In genomic region chr2:223700221-223700620, GRCh38 we compare ENCODE assay signal across 15 cellular contexts.
"Had no signal": no experiment of that assay in that cellular context is flagged by ENCODE, and none has a peak within 500 bp of the region (broad histone marks: within the 10 kb centered on the region; RNA-seq: fewer than 3 reads in every experiment).

No MANE protein-coding gene starts in this region.

- H3K4me3 ChIP-seq: coronary artery, lower lobe of right lung, mucosa of descending colon, right atrium auricular region, thyroid gland, vagina had no signal

- H3K4me1 ChIP-seq: lower lobe of right lung, right atrium auricular region, vagina had no signal

- H3K27me3 ChIP-seq: right atrium auricular region, thyroid gland, vagina had no signal

- DNase-seq: activated CD8-positive, alpha-beta memory T cell treated with anti-CD3 and anti-CD28 coated beads, Interleukin-2, amount 50 U/mL, for 48 hours; activated CD8-positive, alpha-beta T cell treated with anti-CD3 and anti-CD28 coated beads, Interleukin-2, amount 10 ng/mL, durations not matched to agents 7 days and 5 days; aorta; effector CD4-positive, alpha-beta T cell; hypothalamus; lower lobe of right lung; mucosa of descending colon; naive thymus-derived CD8-positive, alpha-beta T cell; thyroid gland had no signal

- H3K27ac Mint-ChIP-seq: activated CD8-positive, alpha-beta T cell treated with anti-CD3 and anti-CD28 coated beads, Interleukin-2, amount 10 ng/mL, durations not matched to agents 7 days and 5 days; naive thymus-derived CD8-positive, alpha-beta T cell; stimulated activated effector memory CD8-positive, alpha-beta T cell treated with anti-CD3 and anti-CD28 coated beads, Interleukin-12 subunit alpha, Interleukin-12 subunit beta, amount 100 ng/mL, for 72 hours had no signal

- H3K4me3 Mint-ChIP-seq: activated CD8-positive, alpha-beta T cell treated with anti-CD3 and anti-CD28 coated beads, Interleukin-2, amount 10 ng/mL, durations not matched to agents 7 days and 5 days; naive thymus-derived CD8-positive, alpha-beta T cell; stimulated activated effector memory CD8-positive, alpha-beta T cell treated with anti-CD3 and anti-CD28 coated beads, Interleukin-12 subunit alpha, Interleukin-12 subunit beta, amount 100 ng/mL, for 72 hours had no signal

- H3K9me3 ChIP-seq: lower lobe of right lung, mucosa of descending colon, neutrophil, right atrium auricular region, thyroid gland, vagina had no signal

- H3K9me3 Mint-ChIP-seq: naive thymus-derived CD8-positive, alpha-beta T cell; stimulated activated effector memory CD8-positive, alpha-beta T cell treated with anti-CD3 and anti-CD28 coated beads, Interleukin-12 subunit alpha, Interleukin-12 subunit beta, amount 100 ng/mL, for 72 hours had no signal

- H3K36me3 ChIP-seq: lower lobe of right lung, neutrophil, right atrium auricular region, thyroid gland, vagina had no signal

- H3K36me3 Mint-ChIP-seq: naive thymus-derived CD8-positive, alpha-beta T cell; stimulated activated effector memory CD8-positive, alpha-beta T cell treated with anti-CD3 and anti-CD28 coated beads, Interleukin-12 subunit alpha, Interleukin-12 subunit beta, amount 100 ng/mL, for 72 hours had no signal

- ATAC-seq: lower lobe of right lung; naive thymus-derived CD8-positive, alpha-beta T cell had no signal

- H3K27ac ChIP-seq: coronary artery, lower lobe of right lung, neutrophil, right atrium auricular region, thyroid gland, vagina, VCaP had no signal
